In the genomic region with DNA sequence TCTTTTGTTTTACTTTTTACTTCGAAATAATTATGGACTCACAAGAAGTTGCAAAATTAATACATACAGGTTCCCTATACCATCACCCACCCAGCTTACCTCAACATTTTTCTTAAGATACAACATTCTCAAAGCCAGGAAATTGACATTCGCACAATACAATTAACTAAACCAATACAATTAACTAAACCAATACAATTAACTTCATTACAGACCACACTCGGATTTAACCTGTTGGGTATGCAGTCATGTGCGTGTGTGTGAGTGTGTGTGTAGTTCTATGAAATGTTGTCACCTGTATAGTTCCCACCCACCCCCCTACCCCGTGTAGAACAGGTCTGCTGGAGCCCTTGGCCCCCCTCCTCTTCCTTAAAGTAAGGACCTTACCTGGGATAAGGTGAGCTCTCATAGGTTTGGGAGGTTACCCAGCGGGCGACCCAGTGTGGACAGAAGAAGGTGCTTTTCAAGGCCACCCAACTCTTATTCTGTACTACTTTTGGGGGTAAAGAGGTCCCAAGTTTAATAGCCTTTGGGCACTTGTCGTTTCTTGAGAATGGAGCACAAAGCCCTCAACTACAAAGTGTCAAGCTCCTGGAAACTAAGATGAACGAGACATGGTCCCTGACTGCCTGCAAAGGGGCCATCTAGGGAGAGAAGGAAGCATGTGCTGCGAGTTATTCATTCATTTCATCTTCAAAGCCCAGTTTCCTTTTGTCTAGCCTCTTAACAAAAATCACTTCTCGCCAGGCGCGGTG, we compare ENCODE assay signal across 8 cellular contexts. TPM values are rescaled to one million over a fixed set of nuclear protein-coding genes. Genes with fewer than 3 reads are reported as not detected.
DNase-seq lines count a peak whose midpoint lies in the region; ATAC-seq, FAIRE-seq and TF ChIP-seq lines count a peak whose summit lies in the region.

No MANE protein-coding gene starts in this region.

- no peaks in the 10 kb centered on the region for H3K36me3 ChIP-seq in gastroesophageal sphincter
- no peaks in the 10 kb centered on the region for H3K36me3 ChIP-seq in spleen

- peaks cover 6% of the 10 kb centered on the region for H3K27me3 Mint-ChIP-seq in HFFc6 (ENCODE audit: insufficient read depth)

- peak overlapping the region; percentile 87 for H3K27ac Mint-ChIP-seq in HFFc6

- H3K36me3 Mint-ChIP-seq in HFFc6 (ENCODE audit: low read depth): peaks cover 5% of the 10 kb centered on the region; the same call in 1 of the 2 replicates

- H3K4me3 ChIP-seq in WI38 (ENCODE audit: low read depth, low read length): peak overlapping the region; percentile 96
- peak overlapping the region in 1 of 2 donors; percentile 93 for H3K4me3 ChIP-seq in gastroesophageal sphincter
- H3K4me3 ChIP-seq in spleen: peak overlapping the region in 7 of 8 donors; percentile 63 to 87 (median 76)

- H3K4me1 ChIP-seq in gastroesophageal sphincter: peaks cover 0 to 42% (median 16%) of the 10 kb centered on the region in 3 donors
- H3K4me1 ChIP-seq in spleen: peaks cover 30 to 62% (median 43%) of the 10 kb centered on the region in 6 donors

- ATAC-seq in gastroesophageal sphincter (no peak), HG03460 (IDR thresholded peaks at IDR 0.05; ENCODE audit: unreplicated experiment) (no peak), HG03439 (IDR thresholded peaks at IDR 0.05; ENCODE audit: unreplicated experiment) (no peak)

- TF ChIP-seq POLR2A in gastroesophageal sphincter (IDR thresholded peaks at IDR 0.05): no peak
- no peak for TF ChIP-seq POLR2A in spleen (IDR thresholded peaks at IDR 0.05)
- TF ChIP-seq POLR2A in GM12891 (IDR thresholded peaks at IDR 0.05; ENCODE audit: low read depth, low read length): no peak

- no peak for TF ChIP-seq EP300 in gastroesophageal sphincter (IDR thresholded peaks at IDR 0.05)

- peaks cover 30% of the 10 kb centered on the region for H3K4me1 Mint-ChIP-seq in HFFc6 (ENCODE audit: low read depth)

- H3K27ac ChIP-seq in gastroesophageal sphincter (peak overlapping the region in 3 of 4 donors; percentile 95 to 99 (median 99)), spleen (peak overlapping the region; percentile 86 to 97 (median 94))

- H3K9me3 ChIP-seq in gastroesophageal sphincter (no peaks in the 10 kb centered on the region), spleen (no peaks in the 10 kb centered on the region)

- intact Hi-C loops in spleen (cut with DNase I; ENCODE audit: low total_unique reads): loop anchor here (10.0 kb wide), 1 partner anchor 47 kb away; a partner anchor contains a TSS

- TF ChIP-seq CTCF in HFFc6 (IDR thresholded peaks at IDR 0.05) (no peak), WI38 (IDR thresholded peaks at IDR 0.05; ENCODE audit: low read depth, low read length) (no peak), gastroesophageal sphincter (IDR thresholded peaks at IDR 0.05) (no peak), spleen (IDR thresholded peaks at IDR 0.05 in 8 of 11, conservative IDR thresholded peaks at IDR 0.05 in 3 of 11) (no peak)

- DNase-seq in HFFc6 (no peak), spleen (no peak), GM12891 (ENCODE audit: insufficient read length, low spot score) (no peak), epidermal melanocyte (ENCODE audit: insufficient read length, low spot score) (no peak)

- H3K27me3 ChIP-seq in gastroesophageal sphincter (no peaks in the 10 kb centered on the region), spleen (replicated peaks in 1 of 7) (no peaks in the 10 kb centered on the region)

- WGBS in gastroesophageal sphincter (ENCODE audit: low coverage in 1 of 2), 2 donors: 51 to 60% methylated on average over 7 to 13 of the region's 13 CpGs
- WGBS in spleen, 5 donors: 47 to 57% (median 54%) methylated on average over 13 of the region's 13 CpGs

- H3K9me3 Mint-ChIP-seq in HFFc6: no peaks in the 10 kb centered on the region

- no peak for FAIRE-seq in GM12891 (lab: Jason Lieb, UNC)

- peak overlapping the region; percentile 97 for H3K4me3 Mint-ChIP-seq in HFFc6

TF ChIP-seq in GM12891, 5 proteins besides CTCF, POLR2A, EP300 and RAD21:
- TF ChIP-seq TAF1 (IDR thresholded peaks at IDR 0.05; ENCODE audit: low read depth, low read length) (no peak; the same call in 1 of the 2 replicates), PAX5 (IDR thresholded peaks at IDR 0.05; ENCODE audit: insufficient read depth, low read length, severe bottlenecking) (no peak), POU2F2 (IDR thresholded peaks at IDR 0.05; ENCODE audit: low read depth, low read length) (no peak), SPI1 (IDR thresholded peaks at IDR 0.05; ENCODE audit: low read depth, low read length) (no peak), POLR2AphosphoS5 (IDR thresholded peaks at IDR 0.05; ENCODE audit: low read depth, low read length) (no peak)

RNA-seq across cellular contexts. Expression of a gene that starts 0.5 kb away (rescaled TPM):
- 10 to 100 TPM; 37.4 to 44.9 (median 41.9) TPM for total RNA-seq in HFFc6 (2021; fragmentation: NEBNext Ultra II Directional; extraction: Animal tissue kit (Norgen Biotek cat#: 25700))
- total RNA-seq in gastroesophageal sphincter: 10 to 100 TPM; 20.5 to 51.0 (median 40.6) TPM
- 10 to 100 TPM; 30.5 to 51.8 (median 38.7) TPM for total RNA-seq in spleen
- polyA plus RNA-seq in spleen: 10 to 100 TPM; 16.4 to 26.6 (median 19.6) TPM
- 8.4 TPM for polyA plus RNA-seq in GM12891 (2012; ENCODE audit: low read depth, missing spikeins)

RNA-seq across cellular contexts. Expression of a gene that starts 46.3 kb away (rescaled TPM):
- 100 to 1,000 TPM; 257 to 368 (median 330) TPM for total RNA-seq in HFFc6 (2021; fragmentation: NEBNext Ultra II Directional; extraction: Animal tissue kit (Norgen Biotek cat#: 25700))
- total RNA-seq in gastroesophageal sphincter (100 to 1,000 TPM; 108 to 195 (median 156) TPM), spleen (100 to 1,000 TPM in 6 of 7 donors, 10 to 100 TPM in 1; 93.8 to 271 (median 215) TPM)
- 100 to 1,000 TPM; 121 to 224 (median 173) TPM for polyA plus RNA-seq in spleen
- polyA plus RNA-seq in GM12891 (2012; ENCODE audit: low read depth, missing spikeins): 352 TPM
